9 cellular contexts compared by ENCODE assay signal in the genomic region with DNA sequence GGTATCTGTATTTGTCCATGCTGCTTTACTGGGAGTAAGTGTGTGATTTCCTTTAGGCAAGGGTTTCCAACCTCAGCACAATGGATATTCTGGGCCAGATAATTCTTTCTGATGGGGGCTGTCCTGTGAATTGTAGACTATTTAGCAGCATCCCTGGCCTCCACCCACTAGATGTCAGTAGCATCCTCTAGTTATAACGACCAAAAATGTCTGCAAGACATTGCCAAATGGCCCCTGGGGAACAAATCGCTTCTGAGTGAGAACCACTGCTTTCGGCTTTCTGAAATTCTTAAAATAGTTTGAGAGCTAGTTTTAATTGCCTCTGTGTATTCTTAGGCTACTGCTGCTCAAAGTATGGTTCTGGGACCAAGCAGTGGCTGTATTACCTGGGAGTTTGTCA.
DNase-seq lines count a peak whose midpoint lies in the region; ATAC-seq and TF ChIP-seq lines count a peak whose summit lies in the region.
"Had no signal": no experiment of that assay in that cellular context is flagged by ENCODE, and none has a peak within 500 bp of the region (broad histone marks: within the 10 kb centered on the region; RNA-seq: fewer than 3 reads in every experiment).

No MANE protein-coding gene starts in this region.

- peaks cover 0 to 4% of the 10 kb centered on the region in 2 donors for H3K4me1 ChIP-seq in breast epithelium
- H3K4me1 ChIP-seq: Caco-2 had no signal

- H3K27me3 ChIP-seq in breast epithelium = peaks cover 0 to 42% of the 10 kb centered on the region in 2 donors

- intact Hi-C loops in breast epithelium (cut with DNase I; ENCODE audit: low total_unique reads) = no loop called here

- H3K27ac ChIP-seq in breast epithelium = peak overlapping the region; percentile 54 to 74

- TF ChIP-seq POLR2A in breast epithelium (IDR thresholded peaks at IDR 0.05) = no peak

- DNase-seq in activated CD4-positive, alpha-beta T cell treated with anti-CD3 and anti-CD28 coated beads for 48 hours = peak; percentile 15
- DNase-seq in activated CD4-positive, alpha-beta T cell treated with anti-CD3 and anti-CD28 coated beads for 1 hour = no peak
- DNase-seq in HT1080 (ENCODE audit: low read depth) (peak; percentile 51), breast epithelium (ENCODE audit: low spot score in 2 of 2) (no peak), retinal pigment epithelial cell (ENCODE audit: low read depth) (no peak), omental fat pad (ENCODE audit: low spot score) (no peak), left lobe of liver (ENCODE audit: low spot score) (no peak)

- H3K4me3 ChIP-seq in breast epithelium (no peak overlapping the region), retinal pigment epithelial cell (ENCODE audit: low read length) (no peak overlapping the region)

- ATAC-seq in omental fat pad (ENCODE audit: low FRiP score) (no peak), HG02970 (IDR thresholded peaks at IDR 0.05; ENCODE audit: low FRiP score, unreplicated experiment) (no peak), left lobe of liver (no peak)

- no peaks in the 10 kb centered on the region for H3K9me3 ChIP-seq in breast epithelium
- H3K9me3 ChIP-seq: Caco-2 had no signal

- TF ChIP-seq CTCF in breast epithelium (IDR thresholded peaks at IDR 0.05) = no peak
- TF ChIP-seq CTCF in retinal pigment epithelial cell (conservative IDR thresholded peaks at IDR 0.05; ENCODE audit: low read depth, low read length) = peak; percentile 36
- TF ChIP-seq CTCF in omental fat pad (IDR thresholded peaks at IDR 0.05) = no peak

- no peaks in the 10 kb centered on the region for H3K36me3 ChIP-seq in breast epithelium

Comparison
In these comparisons a context has a peak if more than half of its experiments do, and no peak if none do; other contexts are left out.
1. DNase-seq: peak in activated CD4-positive, alpha-beta T cell treated with anti-CD3 and anti-CD28 coated beads for 48 hours (single experiment) and HT1080 (single experiment); none in activated CD4-positive, alpha-beta T cell treated with anti-CD3 and anti-CD28 coated beads for 1 hour (single experiment), breast epithelium (0 of 2), retinal pigment epithelial cell (single experiment), omental fat pad (single experiment) and left lobe of liver (single experiment).